Comparison of ENCODE assay signal across 8 cellular contexts in genomic region chr2:43226955-43227829, GRCh38. TPM values are rescaled to one million over a fixed set of nuclear protein-coding genes. Genes with fewer than 3 reads are reported as not detected.
DNase-seq lines count a peak whose midpoint lies in the region; ATAC-seq, FAIRE-seq and TF ChIP-seq lines count a peak whose summit lies in the region.

No MANE protein-coding gene starts in this region.

- H3K4me2 ChIP-seq in A549: peak overlapping the region; percentile 89

- H3K9me3 ChIP-seq in A549 (no peaks in the 10 kb centered on the region), mucosa of rectum (ENCODE audit: control insufficient read depth in 2 of 2, low read length in 2 of 2) (no peaks in the 10 kb centered on the region)

- H3K4me3 ChIP-seq in A549: peak overlapping the region; percentile 86
- H3K4me3 ChIP-seq in mucosa of rectum (ENCODE audit: low read length in 2 of 2): peak overlapping the region; percentile 84 to 85

- CTCF ChIA-PET in A549 (lab: Yijun Ruan, JAX): interaction anchor here (0.5 to 7.7 kb wide), 54 partner anchors 12 to 447 kb away, joined by 3 to 253 read pairs (median 4); no protein-coding TSS in a partner anchor

- no peak; a peak in 1 of 5 replicates for TF ChIP-seq EP300 in A549 (IDR thresholded peaks at IDR 0.05)

- H3K4me1 ChIP-seq in A549 (peaks cover 35% of the 10 kb centered on the region), mucosa of rectum (ENCODE audit: control insufficient read depth in 2 of 2, insufficient read depth in 2 of 2, low read length in 2 of 2) (peaks cover 17 to 29% of the 10 kb centered on the region in 2 donors)

- no peak for FAIRE-seq in A549 (lab: Jason Lieb, UNC)

- peak overlapping the region; percentile 94 to 96 for H3K9ac ChIP-seq in mucosa of rectum (ENCODE audit: low read depth in 1 of 2, low read length in 2 of 2)

- POLR2A ChIA-PET in A549 (lab: Yijun Ruan, JAX): interaction anchor here (0.6 to 2.3 kb wide), 46 partner anchors 9 to 749 kb away, joined by 3 to 24 read pairs (median 5); partner anchors contain the start of gene THADA

- peak; percentile 48 to 67; a peak in 4 of 5 replicates for TF ChIP-seq RAD21 in A549 (conservative IDR thresholded peaks at IDR 0.05 in 1 of 2, IDR thresholded peaks at IDR 0.05 in 1 of 2)

- H3K36me3 ChIP-seq in mucosa of rectum (ENCODE audit: control insufficient read depth in 2 of 2, insufficient read depth in 2 of 2, low read length in 2 of 2): peaks cover 23 to 42% of the 10 kb centered on the region in 2 donors

- ATAC-seq in A549 (peak; percentile 55 to 75), GM18519 (IDR thresholded peaks at IDR 0.05; ENCODE audit: low FRiP score, unreplicated experiment) (peak; percentile 6), HG03432 (IDR thresholded peaks at IDR 0.05; ENCODE audit: unreplicated experiment) (peak; percentile 16)

- DNase-seq in A549 (ENCODE audit: low read depth in 1 of 2, low spot score in 1 of 2) (peak; percentile 87 to 92), NOMO-1 treated with DMSO at 0.1 percent for 48 hours (lab: John Stamatoyannopoulos, UW; ENCODE audit: unreplicated experiment) (peak; percentile 60), erythroblast (lab: John Stamatoyannopoulos, UW) (peak; percentile 91)
- DNase-seq in activated T-cell treated with anti-CD3 and anti-CD28 coated beads, Interleukin-2, amount 50 U/mL, for 1 hour: peak; percentile 74
- peak; percentile 26 to 27 for DNase-seq in stimulated activated CD8-positive, alpha-beta memory T cell treated with anti-CD3 and anti-CD28 coated beads, Interleukin-7, amount 100 ng/mL, for 1 hour (ENCODE audit: low read depth in 2 of 2)

- H3K27ac ChIP-seq in A549 (peak overlapping the region; percentile 89 to 98), mucosa of rectum (ENCODE audit: low read depth in 2 of 2, low read length in 2 of 2) (peak overlapping the region; percentile 99 to 100)

- TF ChIP-seq CTCF in A549 (IDR thresholded peaks at IDR 0.05): peak; percentile 39

- TF ChIP-seq POLR2A in A549 (IDR thresholded peaks at IDR 0.05; ENCODE audit: low read length) (peak; percentile 56), erythroblast (IDR thresholded peaks at IDR 0.05; ENCODE audit: low read length) (peak; percentile 63)

- WGBS in A549 (ENCODE audit: missing lambda C conversion rate): under 1% methylated on average over 52 of the region's 77 CpGs

- no peaks in the 10 kb centered on the region for H3K27me3 ChIP-seq in mucosa of rectum (ENCODE audit: control insufficient read depth in 2 of 2, insufficient read depth in 2 of 2, low read length in 2 of 2)

TF ChIP-seq in A549, 52 proteins besides CTCF, POLR2A, EP300 and RAD21:
- TF ChIP-seq ESRRA (IDR thresholded peaks at IDR 0.05; ENCODE audit: borderline replicate concordance, low read length) (no peak), FOSB (CRISPR knock-in tag; IDR thresholded peaks at IDR 0.05) (0 out of 2 replicates have a peak, but pooled peaks have one; percentile 14), TP53 (CRISPR knock-in tag; IDR thresholded peaks at IDR 0.05) (peak; percentile 82), JUNB (IDR thresholded peaks at IDR 0.05) (0 out of 2 replicates have a peak, but pooled peaks have one; percentile 15), POLR2AphosphoS2 (conservative IDR thresholded peaks at IDR 0.05; ENCODE audit: low read length) (no peak), PBX3 (IDR thresholded peaks at IDR 0.05) (peak; percentile 3; the same call in 1 of the 2 replicates), SMC3 (IDR thresholded peaks at IDR 0.05) (peak; percentile 73; the same call in 2 of the 3 replicates), FOSL2 (IDR thresholded peaks at IDR 0.05) (no peak), FOSL2 (CRISPR knock-in tag; IDR thresholded peaks at IDR 0.05) (peak; percentile 26), NPAS2 (CRISPR knock-in tag; IDR thresholded peaks at IDR 0.05; ENCODE audit: borderline replicate concordance) (peak; percentile 63; the same call in 1 of the 2 replicates), JUN (IDR thresholded peaks at IDR 0.05) (peak; percentile 3 to 51; a peak in 1 of 5 replicates), BCL3 (IDR thresholded peaks at IDR 0.05) (no peak; the same call in 2 of the 3 replicates), MYC (IDR thresholded peaks at IDR 0.05; ENCODE audit: borderline replicate concordance, low read length) (peak; percentile 99), TFCP2L1 (CRISPR knock-in tag; IDR thresholded peaks at IDR 0.05) (peak; percentile 65), CEBPB (IDR thresholded peaks at IDR 0.05) (peak; percentile 65 to 69; a peak in 3 of 4 replicates), MAX (IDR thresholded peaks at IDR 0.05) (peak; percentile 99), E2F6 (IDR thresholded peaks at IDR 0.05; ENCODE audit: borderline replicate concordance, low read depth) (peak; percentile 81), HOXA7 (CRISPR knock-in tag; IDR thresholded peaks at IDR 0.05) (no peak), EHMT2 (IDR thresholded peaks at IDR 0.05; ENCODE audit: low read depth) (no peak), RNF2 (IDR thresholded peaks at IDR 0.05; ENCODE audit: borderline replicate concordance, low read depth) (peak; percentile 83), HOXB5 (CRISPR knock-in tag; IDR thresholded peaks at IDR 0.05) (0 out of 2 replicates have a peak, but pooled peaks have one; percentile 33), PHF8 (IDR thresholded peaks at IDR 0.05; ENCODE audit: borderline replicate concordance, low read depth) (peak; percentile 91)

RNA-seq across cellular contexts. Expression of gene ZFP36L2, which starts 0.8 kb away (rescaled TPM):
- polyA plus RNA-seq in A549 (2011; rRNA removed) (10.5 and 14.9 TPM in 2 replicates), A549 (2017; fragmentation: RNase III; extraction: RNeasy Plus Mini Kit Qiagen cat#74134 plus additional on column Dnase treatment) (14.5 to 18.2 TPM (median 17.3 TPM) in 3 replicates)
- 8.8 and 14.8 TPM in 2 replicates for polyA plus RNA-seq in A549 (2012; cell fraction: cytosol; rRNA removed)
- polyA plus RNA-seq in A549 (2012; cell fraction: nucleus; rRNA removed): 9.8 and 17.6 TPM in 2 replicates
- polyA minus RNA-seq in A549 (2011; rRNA and poly(A)+ RNA removed): 3.3 and 4.0 TPM in 2 replicates

Comparison
In these comparisons a context has a peak if more than half of its experiments do, and no peak if none do; other contexts are left out.
1. Peak in every context shown above with its lines: DNase-seq, ATAC-seq, H3K4me3 ChIP-seq and H3K27ac ChIP-seq.
2. ATAC-seq: peak in every context shown above with its lines; median percentile 65 in A549; 16 in HG03432; 6 in GM18519.
3. DNase-seq: peak in every context shown above with its lines; median percentile 91 in erythroblast; 90 in A549; 74 in activated T-cell treated with anti-CD3 and anti-CD28 coated beads, Interleukin-2, amount 50 U/mL, for 1 hour; 60 in NOMO-1 treated with DMSO at 0.1 percent for 48 hours; 26 in stimulated activated CD8-positive, alpha-beta memory T cell treated with anti-CD3 and anti-CD28 coated beads, Interleukin-7, amount 100 ng/mL, for 1 hour.